In genomic region chr4:26583538-26583864, GRCh38 we compare ENCODE assay signal across 1 cellular context.
TF ChIP-seq lines count a peak whose summit lies in the region.

No MANE protein-coding gene starts in this region.

TF ChIP-seq in HEK293, 187 proteins besides CTCF, POLR2A, EP300 and RAD21 (continued from another document):
- TF ChIP-seq ZNF426 (tag by site-specific recombination; IDR thresholded peaks at IDR 0.05): no peak
